10 cellular contexts compared by ENCODE assay signal in genomic region chr2:230423851-230424458, GRCh38. TPM values are rescaled to one million over a fixed set of nuclear protein-coding genes. Genes with fewer than 3 reads are reported as not detected.
DNase-seq lines count a peak whose midpoint lies in the region; ATAC-seq, FAIRE-seq and TF ChIP-seq lines count a peak whose summit lies in the region.
"Had no signal": no experiment of that assay in that cellular context is flagged by ENCODE, and none has a peak within 500 bp of the region (broad histone marks: within the 10 kb centered on the region; RNA-seq: fewer than 3 reads in every experiment).

No MANE protein-coding gene starts in this region.

- no peaks in the 10 kb centered on the region for H3K27me3 ChIP-seq in endocrine pancreas (ENCODE audit: control insufficient read depth, insufficient read depth, low read length)
- no peaks in the 10 kb centered on the region for H3K27me3 ChIP-seq in gastroesophageal sphincter

- POLR2A ChIA-PET in T-cell (lab: Charles Lee), result no interaction called here
- POLR2A ChIA-PET in naive thymus-derived CD8-positive, alpha-beta T cell (lab: Charles Lee), result no interaction called here

- no peak for TF ChIP-seq EP300 in gastroesophageal sphincter (IDR thresholded peaks at IDR 0.05)

- H3K27ac Mint-ChIP-seq in T-cell, result peak overlapping the region; percentile 83 to 84
- H3K27ac Mint-ChIP-seq in naive thymus-derived CD8-positive, alpha-beta T cell, result peak overlapping the region; percentile 35 to 79 (median 70)

- TF ChIP-seq POLR2A in GM12891 (IDR thresholded peaks at IDR 0.05; ENCODE audit: low read depth, low read length) (no peak), gastroesophageal sphincter (IDR thresholded peaks at IDR 0.05) (no peak)

- DNase-seq in GM12891 (ENCODE audit: insufficient read length, low spot score), result no peak
- no peak for DNase-seq in T-cell
- no peak for DNase-seq in naive thymus-derived CD8-positive, alpha-beta T cell
- DNase-seq in T-helper 9 cell, result no peak
- DNase-seq in SW 1271 (lab: John Stamatoyannopoulos, UW), result no peak
- DNase-seq: EL; stimulated activated CD4-positive, alpha-beta T cell treated with anti-CD3 and anti-CD28 coated beads, Interleukin-4, amount 100 ng/mL, for 1 hour had no signal

- ATAC-seq in T-cell (replicated peaks in 1 of 4) (peak in 2 of 4 experiments; percentile 29 to 40), GM19023 (IDR thresholded peaks at IDR 0.05; ENCODE audit: unreplicated experiment) (no peak), gastroesophageal sphincter (no peak)
- ATAC-seq in naive thymus-derived CD8-positive, alpha-beta T cell, result peak in 1 of 2 donors; percentile 35

- H3K27me3 Mint-ChIP-seq in T-cell, result no peaks in the 10 kb centered on the region
- no peaks in the 10 kb centered on the region for H3K27me3 Mint-ChIP-seq in naive thymus-derived CD8-positive, alpha-beta T cell

- FAIRE-seq in GM12891 (lab: Jason Lieb, UNC), result peak; percentile 78

- TF ChIP-seq CTCF in gastroesophageal sphincter (IDR thresholded peaks at IDR 0.05), result no peak

- peak overlapping the region; percentile 52 for H3K4me3 ChIP-seq in endocrine pancreas (ENCODE audit: control insufficient read depth, insufficient read depth, low read length)
- H3K4me3 ChIP-seq in gastroesophageal sphincter, result no peak overlapping the region

- 86 to 100% methylated on average over 3 of the region's 3 CpGs for WGBS in gastroesophageal sphincter (ENCODE audit: low coverage in 1 of 2), 2 donors

- no peak overlapping the region for H3K27ac ChIP-seq in gastroesophageal sphincter

- H3K9ac ChIP-seq in endocrine pancreas (ENCODE audit: control insufficient read depth, insufficient read depth, low read length), result no peak overlapping the region

- no peaks in the 10 kb centered on the region for H3K36me3 ChIP-seq in endocrine pancreas (ENCODE audit: control insufficient read depth, insufficient read depth, low read length)
- H3K36me3 ChIP-seq in gastroesophageal sphincter, result peaks cover 0 to 21% of the 10 kb centered on the region in 2 donors

- H3K9me3 ChIP-seq in endocrine pancreas (ENCODE audit: control insufficient read depth, low read length) (no peaks in the 10 kb centered on the region), gastroesophageal sphincter (peaks cover 0 to 4% (median 0%) of the 10 kb centered on the region in 3 donors)

- CTCF ChIA-PET in T-cell (lab: Charles Lee), result interaction anchor here in 1 of 2 donors (0.5 kb wide), 2 partner anchors 12 to 13 kb away, joined by 3 to 6 read pairs; no protein-coding TSS in a partner anchor

- H3K4me3 Mint-ChIP-seq in T-cell, result peak overlapping the region; percentile 35 to 91 (median 52)
- peak overlapping the region; percentile 7 to 93 (median 56) for H3K4me3 Mint-ChIP-seq in naive thymus-derived CD8-positive, alpha-beta T cell

- H3K36me3 Mint-ChIP-seq in T-cell, result peaks cover 70% of the 10 kb centered on the region
- peaks cover 24 to 75% (median 56%) of the 10 kb centered on the region in 3 donors for H3K36me3 Mint-ChIP-seq in naive thymus-derived CD8-positive, alpha-beta T cell

- H3K4me1 Mint-ChIP-seq in T-cell, result peaks cover 86 to 90% (median 86%) of the 10 kb centered on the region in 3 donors
- H3K4me1 Mint-ChIP-seq in naive thymus-derived CD8-positive, alpha-beta T cell, result peaks cover 50 to 94% (median 84%) of the 10 kb centered on the region in 4 donors

- peaks cover 11% of the 10 kb centered on the region for H3K4me1 ChIP-seq in endocrine pancreas (ENCODE audit: control insufficient read depth, insufficient read depth, low read length)
- peaks cover 0 to 68% (median 2%) of the 10 kb centered on the region in 3 donors for H3K4me1 ChIP-seq in gastroesophageal sphincter

- H3K9me3 Mint-ChIP-seq in T-cell, result peaks cover 0 to 2% (median under 1%) of the 10 kb centered on the region in 3 donors
- H3K9me3 Mint-ChIP-seq in naive thymus-derived CD8-positive, alpha-beta T cell, result peaks cover 0 to 9% (median 3%) of the 10 kb centered on the region in 9 donors

TF ChIP-seq in GM12891, 5 proteins besides CTCF, POLR2A, EP300 and RAD21:
- no peak for TF ChIP-seq POU2F2 (IDR thresholded peaks at IDR 0.05; ENCODE audit: low read depth, low read length)
- no peak for TF ChIP-seq SPI1 (IDR thresholded peaks at IDR 0.05; ENCODE audit: low read depth, low read length)
- TF ChIP-seq PAX5 (IDR thresholded peaks at IDR 0.05; ENCODE audit: insufficient read depth, low read length, severe bottlenecking), result no peak

RNA-seq across cellular contexts. Expression of gene SP100, which starts 8.0 kb away (rescaled TPM):
- 137 TPM for polyA plus RNA-seq in GM12891 (2012; ENCODE audit: low read depth, missing spikeins)
- total RNA-seq in T-cell (100 to 1,000 TPM; 188 to 271 (median 217) TPM), gastroesophageal sphincter (100 to 1,000 TPM in 1 of 4 donors, 10 to 100 TPM in 3; 70.1 to 102 (median 92.5) TPM)
- total RNA-seq in naive thymus-derived CD8-positive, alpha-beta T cell, result 100 to 1,000 TPM; 209 to 221 TPM
- 100 to 1,000 TPM in 1 of 3 donors, 10 to 100 TPM in 2; 81.0 to 174 (median 91.1) TPM for polyA plus RNA-seq in naive thymus-derived CD8-positive, alpha-beta T cell
